8 cellular contexts compared by ENCODE assay signal in the genomic region with DNA sequence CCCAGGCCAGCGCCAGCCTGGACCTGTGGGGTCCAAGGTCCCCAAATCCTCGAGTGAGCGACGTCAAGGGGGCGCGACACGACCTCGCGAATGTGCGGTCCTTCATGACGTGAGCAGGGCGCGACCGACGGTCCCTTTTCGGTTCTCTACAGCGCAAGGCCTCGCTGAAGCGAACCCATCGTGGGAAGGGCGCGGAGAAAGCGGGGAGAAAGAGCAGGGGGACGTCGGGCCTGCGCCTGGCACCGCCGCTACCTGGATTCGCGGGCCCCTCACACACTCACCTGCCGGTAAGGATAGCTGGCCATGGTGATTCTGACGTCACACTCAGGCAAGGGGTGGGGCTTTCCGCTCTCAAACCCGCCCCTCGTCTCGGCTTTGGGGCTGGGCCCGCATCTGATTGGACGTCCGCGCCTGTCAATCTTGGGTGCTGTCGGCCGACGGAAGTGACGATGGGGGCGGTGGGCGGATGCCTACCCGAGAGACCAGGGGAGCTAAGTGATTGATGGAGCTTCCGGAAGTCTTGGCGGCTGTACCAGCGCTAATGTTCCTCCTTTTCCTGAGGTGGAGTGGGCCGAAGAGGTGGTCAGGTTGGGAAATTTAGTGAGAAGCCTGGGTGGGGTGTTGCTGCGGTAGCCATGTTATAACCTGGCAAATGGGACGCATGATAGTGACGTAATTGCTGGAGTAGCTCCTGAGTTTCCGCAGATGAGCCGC. TPM values are rescaled to one million over a fixed set of nuclear protein-coding genes. Genes with fewer than 3 reads are reported as not detected.
A peak's percentile ranks its signal among the peaks of the same experiment; 100 is the strongest.
DNase-seq lines count a peak whose midpoint lies in the region; ATAC-seq, FAIRE-seq and TF ChIP-seq lines count a peak whose summit lies in the region.

A gene with protein sequence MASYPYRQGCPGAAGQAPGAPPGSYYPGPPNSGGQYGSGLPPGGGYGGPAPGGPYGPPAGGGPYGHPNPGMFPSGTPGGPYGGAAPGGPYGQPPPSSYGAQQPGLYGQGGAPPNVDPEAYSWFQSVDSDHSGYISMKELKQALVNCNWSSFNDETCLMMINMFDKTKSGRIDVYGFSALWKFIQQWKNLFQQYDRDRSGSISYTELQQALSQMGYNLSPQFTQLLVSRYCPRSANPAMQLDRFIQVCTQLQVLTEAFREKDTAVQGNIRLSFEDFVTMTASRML (minus strand): TSS at position 317 of the 714 bp plus-strand sequence. CDS start 12 bp downstream, at position 305.

- peak; percentile 93 for FAIRE-seq in HepG2 (lab: Jason Lieb, UNC)

- intact Hi-C loops in CD14-positive monocyte (cut with micrococcal nuclease) = loop anchor here (5.0 kb wide), 2 partner anchors 37 to 143 kb away; no protein-coding TSS in a partner anchor
- intact Hi-C loops in activated CD4-positive, alpha-beta memory T cell treated with anti-CD3 and anti-CD28 coated beads for 36 hours (cut with micrococcal nuclease) = loop anchor here (1.0 kb wide), 1 partner anchor 144 kb away; no protein-coding TSS in a partner anchor
- intact Hi-C loops in HepG2 (cut with micrococcal nuclease; ENCODE audit: unreplicated experiment) = no loop called here

- peak within 1 kb of the TSS; percentile 89 for H3K27ac ChIP-seq in HepG2 (ENCODE audit: extremely low read length, insufficient read depth, low read length)

- peak; percentile 12 to 74; a peak in 3 of 4 replicates for TF ChIP-seq POLR2A in HepG2 (IDR thresholded peaks at IDR 0.05; ENCODE audit: insufficient read depth in 1 of 2, low read depth in 2 of 2, low read length in 2 of 2)

- no peaks in the 10 kb centered on the region for H3K27me3 Mint-ChIP-seq in CD14-positive monocyte (ENCODE audit: low read depth in 3 of 3)
- H3K27me3 Mint-ChIP-seq in activated CD4-positive, alpha-beta memory T cell treated with anti-CD3 and anti-CD28 coated beads for 36 hours = no peaks in the 10 kb centered on the region

- no peaks in the 10 kb centered on the region; a peak in 1 of 5 replicates for H3K27me3 ChIP-seq in HepG2 (ENCODE audit: control insufficient read depth in 1 of 2, insufficient read depth in 2 of 2, low read length in 2 of 2)

- H2AFZ ChIP-seq in HepG2 (ENCODE audit: low read length) = peak within 1 kb of the TSS; percentile 93

- H3K36me3 Mint-ChIP-seq in CD14-positive monocyte = peaks cover 0 to 2% of the 10 kb centered on the region in 2 donors
- peaks cover 3% of the 10 kb centered on the region for H3K36me3 Mint-ChIP-seq in activated CD4-positive, alpha-beta memory T cell treated with anti-CD3 and anti-CD28 coated beads for 36 hours

- H4K20me1 ChIP-seq in HepG2 (ENCODE audit: insufficient read depth, low read length) = peaks cover 4% of the 10 kb centered on the region; the same call in 1 of the 2 replicates

- peak within 1 kb of the TSS; percentile 91 to 100 for H3K4me3 Mint-ChIP-seq in CD14-positive monocyte
- peak within 1 kb of the TSS; percentile 100 for H3K4me3 Mint-ChIP-seq in activated CD4-positive, alpha-beta memory T cell treated with anti-CD3 and anti-CD28 coated beads for 36 hours

- DNase-seq in CD14-positive monocyte (ENCODE audit: low spot score) (peak; percentile 99), NCI-H82 treated with DMSO at 0.1 percent for 48 hours (lab: John Stamatoyannopoulos, UW; ENCODE audit: unreplicated experiment) (peak; percentile 99), dermis microvascular lymphatic vessel endothelial cell (ENCODE audit: low read depth in 2 of 2) (peak; percentile 98 to 99), HepG2 (ENCODE audit: low spot score) (peak; percentile 94)
- peak; percentile 99 for DNase-seq in activated CD4-positive, alpha-beta memory T cell treated with anti-CD3 and anti-CD28 coated beads for 36 hours
- peak; percentile 100 for DNase-seq in stimulated activated CD4-positive, alpha-beta T cell treated with anti-CD3 and anti-CD28 coated beads, Interleukin-4, amount 100 ng/mL, for 1 hour

- no peak; the same call in 1 of the 2 replicates for TF ChIP-seq RAD21 in HepG2 (CRISPR knock-in tag; IDR thresholded peaks at IDR 0.05)

- H3K36me3 ChIP-seq in HepG2 (replicated peaks in 1 of 2; ENCODE audit: control insufficient read depth in 1 of 2, insufficient read depth in 2 of 2, low read length in 2 of 2) = peaks cover 2 to 4% of the 10 kb centered on the region in 2 experiments; a peak in 1 of 5 replicates

- TF ChIP-seq CTCF in CD14-positive monocyte (IDR thresholded peaks at IDR 0.05) = no peak
- peak; percentile 2; the same call in 1 of the 2 replicates for TF ChIP-seq CTCF in HepG2 (CRISPR knock-in tag; IDR thresholded peaks at IDR 0.05)

- peaks cover 21% of the 10 kb centered on the region for H3K4me1 Mint-ChIP-seq in CD14-positive monocyte
- peaks cover 24% of the 10 kb centered on the region for H3K4me1 Mint-ChIP-seq in activated CD4-positive, alpha-beta memory T cell treated with anti-CD3 and anti-CD28 coated beads for 36 hours (ENCODE audit: low read depth)

- CTCF ChIA-PET in activated CD4-positive, alpha-beta memory T cell treated with anti-CD3 and anti-CD28 coated beads for 36 hours (lab: Charles Lee) = interaction anchor here (0.6 to 1.9 kb wide), 7 partner anchors 10 to 197 kb away, joined by 3 to 16 read pairs (median 4); no protein-coding TSS in a partner anchor
- CTCF ChIA-PET in HepG2 (lab: Yijun Ruan, JAX; ENCODE audit: low intra/inter-chr PET ratio, low total read pairs) = no interaction called here

- POLR2A ChIA-PET in activated CD4-positive, alpha-beta memory T cell treated with anti-CD3 and anti-CD28 coated beads for 36 hours (lab: Charles Lee) = interaction anchor here (0.7 to 1.6 kb wide), 9 partner anchors 10 to 463 kb away, joined by 3 to 7 read pairs (median 4); a partner anchor contains a TSS
- POLR2A ChIA-PET in HepG2 (lab: Yijun Ruan, JAX) = interaction anchor here (0.8 to 2.7 kb wide), 14 partner anchors 11 to 348 kb away, joined by 3 to 22 read pairs (median 3); a partner anchor contains a TSS

- TF ChIP-seq EP300 in HepG2 (IDR thresholded peaks at IDR 0.05; ENCODE audit: low read depth in 2 of 2, low read length in 2 of 2) (0 out of 4 replicates have a peak, but pooled peaks of 1 of the 2 experiments have one; percentile 54), HepG2 (CRISPR knock-in tag; IDR thresholded peaks at IDR 0.05; ENCODE audit: borderline replicate concordance) (no peak; the same call in 1 of the 2 replicates)

- ATAC-seq in GM19397 (IDR thresholded peaks at IDR 0.05; ENCODE audit: unreplicated experiment) (peak; percentile 87), HG03571 (IDR thresholded peaks at IDR 0.05; ENCODE audit: unreplicated experiment) (peak; percentile 82), HepG2 (peak; percentile 89)

- H3K4me2 ChIP-seq in HepG2 (ENCODE audit: low read depth, low read length) = peak within 1 kb of the TSS; percentile 91

- peaks cover 0 to 1% (median 0%) of the 10 kb centered on the region in 7 donors for H3K9me3 Mint-ChIP-seq in CD14-positive monocyte
- H3K9me3 Mint-ChIP-seq in activated CD4-positive, alpha-beta memory T cell treated with anti-CD3 and anti-CD28 coated beads for 36 hours = peaks cover 2% of the 10 kb centered on the region

- H3K9me3 ChIP-seq in HepG2 (ENCODE audit: low read length) = no peaks in the 10 kb centered on the region

- peak within 1 kb of the TSS; percentile 99 to 100 (median 100) for H3K27ac Mint-ChIP-seq in CD14-positive monocyte
- peak within 1 kb of the TSS; percentile 100 for H3K27ac Mint-ChIP-seq in activated CD4-positive, alpha-beta memory T cell treated with anti-CD3 and anti-CD28 coated beads for 36 hours

- peak within 1 kb of the TSS; percentile 72 to 87 (median 84) for H3K4me3 ChIP-seq in HepG2 (replicated peaks in 1 of 3; ENCODE audit: insufficient read depth in 1 of 3, low read depth in 2 of 3, low read length in 3 of 3)

- peaks cover 67% of the 10 kb centered on the region for H3K4me1 ChIP-seq in HepG2 (ENCODE audit: insufficient read depth, low read length)

- WGBS in HepG2 (ENCODE audit: low lambda C conversion rate) = under 1% methylated on average over 29 of the region's 56 CpGs

- in situ Hi-C loops in HepG2 (cut with HindIII; ENCODE audit: extremely low pct_ligation_motif_present, low pct_unique_long_range_greater_than_20kb) = no loop called here

- H3K9ac ChIP-seq in HepG2 (ENCODE audit: insufficient read depth, low read depth, low read length) = peak within 1 kb of the TSS; percentile 93

- no TSS peak for BruUV-seq in HepG2 (replicated peaks; lab: Mats Ljungman, UMichigan)

- H3K79me2 ChIP-seq in HepG2 (ENCODE audit: insufficient read depth, low read length) = peaks cover 38% of the 10 kb centered on the region

TF ChIP-seq in HepG2, 621 proteins besides CTCF, POLR2A, EP300 and RAD21 (continues in another document):
- peak; percentile 33; the same call in 1 of the 2 replicates for TF ChIP-seq CEBPG (CRISPR knock-in tag; IDR thresholded peaks at IDR 0.05)
- peak; percentile 87 for TF ChIP-seq PHF20 (CRISPR knock-in tag; IDR thresholded peaks at IDR 0.05)
- peak; percentile 99 for TF ChIP-seq CREB1 (IDR thresholded peaks at IDR 0.05)
- peak; percentile 99 for TF ChIP-seq CREB1 (CRISPR knock-in tag; IDR thresholded peaks at IDR 0.05)

RNA-seq across cellular contexts. Expression of the gene that starts here (rescaled TPM):
- polyA plus RNA-seq in CD14-positive monocyte = 10 to 100 TPM; 70.7 to 81.7 TPM
- total RNA-seq in activated CD4-positive, alpha-beta memory T cell treated with anti-CD3 and anti-CD28 coated beads for 36 hours = 10 to 100 TPM; 55.3 to 56.4 TPM
- 103 and 141 TPM in 2 replicates for total RNA-seq in dermis microvascular lymphatic vessel endothelial cell
- total RNA-seq in HepG2 (2016; rRNA removed; fragmentation: Illumina TruSeq; extraction: Trizol) = 57.1 and 85.7 TPM in 2 replicates
- 16.0 and 19.1 TPM in 2 replicates for total RNA-seq in HepG2 (2016; cell fraction: cytosol; rRNA removed; fragmentation: Illumina TruSeq; extraction: Trizol; ENCODE audit: low read depth)
- total RNA-seq in HepG2 (2016; cell fraction: insoluble cytoplasmic fraction; rRNA removed; fragmentation: Illumina TruSeq; extraction: Trizol) = 57.5 and 91.4 TPM in 2 replicates
- 33.1 and 34.7 TPM in 2 replicates for total RNA-seq in HepG2 (2016; cell fraction: membrane; rRNA removed; fragmentation: Illumina TruSeq; extraction: Trizol)
- 28.3 and 31.4 TPM in 2 replicates for total RNA-seq in HepG2 (2016; cell fraction: nucleus; rRNA removed; fragmentation: Illumina TruSeq; extraction: Trizol)
- polyA plus RNA-seq in HepG2 (2011; rRNA removed) = 57.8 and 69.0 TPM in 2 replicates
- polyA plus RNA-seq in HepG2 (2011; cell fraction: cytosol; rRNA removed) = 59.1 and 66.1 TPM in 2 replicates
- 28.9 TPM in 2 replicates for polyA plus RNA-seq in HepG2 (2011; cell fraction: nucleus; rRNA removed)
- polyA plus RNA-seq in HepG2 (2012) = 26.2 and 40.7 TPM in 2 replicates
- 17.0 and 18.2 TPM in 2 replicates for polyA plus RNA-seq in HepG2 (2016; cell fraction: cytosol; fragmentation: Illumina TruSeq; extraction: Trizol; ENCODE audit: low read depth)
- 103 and 109 TPM in 2 replicates for polyA plus RNA-seq in HepG2 (2016; cell fraction: insoluble cytoplasmic fraction; fragmentation: Illumina TruSeq; extraction: Trizol; ENCODE audit: low read depth)
- polyA plus RNA-seq in HepG2 (2016; cell fraction: membrane; fragmentation: Illumina TruSeq; extraction: Trizol; ENCODE audit: low read depth) = 29.6 and 30.9 TPM in 2 replicates
- polyA plus RNA-seq in HepG2 (2016; cell fraction: nucleus; fragmentation: Illumina TruSeq; extraction: Trizol; ENCODE audit: insufficient read depth, low read depth) = 43.9 and 48.1 TPM in 2 replicates
- polyA minus RNA-seq in HepG2 (2011; rRNA and poly(A)+ RNA removed; ENCODE audit: low replicate concordance) = 137 and 154 TPM in 2 replicates
- 28.9 and 36.0 TPM in 2 replicates for polyA minus RNA-seq in HepG2 (2011; cell fraction: cytosol; rRNA and poly(A)+ RNA removed)
- polyA minus RNA-seq in HepG2 (2011; cell fraction: nucleus; rRNA and poly(A)+ RNA removed) = 14.2 and 17.9 TPM in 2 replicates

Comparison
In these comparisons a context has a peak if more than half of its experiments do, and no peak if none do; other contexts are left out.
1. Peak in every context shown above with its lines: DNase-seq, ATAC-seq, H3K4me3 ChIP-seq and H3K27ac ChIP-seq.